In the genomic region with DNA sequence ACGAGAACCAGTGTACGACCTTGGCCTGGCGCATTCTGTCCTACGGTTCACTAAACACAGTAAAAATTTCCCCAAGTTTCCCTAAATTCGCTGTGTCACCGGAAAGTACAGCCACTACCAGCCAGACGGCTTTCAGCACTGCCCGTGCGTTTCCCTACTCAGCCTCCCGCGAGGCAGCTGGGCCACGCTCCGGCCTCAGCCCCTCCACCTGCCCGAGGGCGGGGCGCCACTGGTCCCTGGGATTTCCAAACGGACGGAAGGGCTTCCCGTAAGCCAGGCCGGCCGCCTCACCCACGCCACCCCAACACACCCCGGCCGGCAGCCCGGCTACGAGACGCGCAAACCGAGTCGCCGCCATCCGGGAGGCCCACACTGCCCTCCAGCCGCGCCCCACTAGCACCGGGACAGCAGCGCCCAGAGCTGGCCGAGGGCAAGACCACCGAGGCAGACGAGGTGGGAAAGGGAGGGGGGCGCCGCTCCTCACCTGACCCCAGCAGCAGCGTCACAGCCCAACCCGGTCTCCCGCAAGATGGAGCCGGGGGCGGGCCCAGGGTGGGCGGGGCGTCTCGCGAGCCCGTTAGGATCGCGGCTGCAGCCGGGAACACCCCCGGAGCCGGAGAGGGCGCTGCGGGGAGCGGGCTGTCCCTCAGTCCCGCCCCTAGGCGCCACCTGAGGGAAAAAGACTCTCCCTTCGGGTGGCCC, we compare ENCODE assay signal across 8 cellular contexts. TPM values are rescaled to one million over a fixed set of nuclear protein-coding genes. Genes with fewer than 3 reads are reported as not detected.
DNase-seq lines count a peak whose midpoint lies in the region; TF ChIP-seq lines count a peak whose summit lies in the region.

A gene (minus strand): TSS at position 531 of the 702 bp plus-strand sequence. CDS start 13,202 bp downstream, outside the sequence.

- peak within 1 kb of the TSS; percentile 96 for H3K4me3 ChIP-seq in LNCaP clone FGC (ENCODE audit: low read depth, low read length)
- peak within 1 kb of the TSS; percentile 80 for H3K4me3 ChIP-seq in fibroblast of the aortic adventitia (ENCODE audit: low read depth, low read length)

- H3K9me3 Mint-ChIP-seq in nephron progenitor cell, result no peaks in the 10 kb centered on the region
- H3K9me3 Mint-ChIP-seq in stimulated activated naive CD8-positive, alpha-beta T cell treated with anti-CD3 and anti-CD28 coated beads, Interleukin-15, Interleukin-2, amounts not matched to agents 100 ng/mL and 50 ng/mL, for 24 hours, result no peaks in the 10 kb centered on the region

- no peaks in the 10 kb centered on the region for H3K36me3 Mint-ChIP-seq in nephron progenitor cell (ENCODE audit: low read depth)
- H3K36me3 Mint-ChIP-seq in stimulated activated naive CD8-positive, alpha-beta T cell treated with anti-CD3 and anti-CD28 coated beads, Interleukin-15, Interleukin-2, amounts not matched to agents 100 ng/mL and 50 ng/mL, for 24 hours (ENCODE audit: low read depth), result peaks cover 33% of the 10 kb centered on the region

- peak within 1 kb of the TSS; percentile 93 for H3K4me3 Mint-ChIP-seq in nephron progenitor cell
- peak within 1 kb of the TSS; percentile 99 for H3K4me3 Mint-ChIP-seq in stimulated activated naive CD8-positive, alpha-beta T cell treated with anti-CD3 and anti-CD28 coated beads, Interleukin-15, Interleukin-2, amounts not matched to agents 100 ng/mL and 50 ng/mL, for 24 hours

- H3K27me3 Mint-ChIP-seq in nephron progenitor cell (ENCODE audit: low read depth, poor library complexity), result peaks cover 17% of the 10 kb centered on the region
- H3K27me3 Mint-ChIP-seq in stimulated activated naive CD8-positive, alpha-beta T cell treated with anti-CD3 and anti-CD28 coated beads, Interleukin-15, Interleukin-2, amounts not matched to agents 100 ng/mL and 50 ng/mL, for 24 hours, result peaks cover 7% of the 10 kb centered on the region

- TF ChIP-seq CTCF in LNCaP clone FGC (IDR thresholded peaks at IDR 0.05; ENCODE audit: control insufficient read depth, extremely low read depth, insufficient read depth), result peak; percentile 18; the same call in 1 of the 2 replicates
- peak; percentile 43 for TF ChIP-seq CTCF in fibroblast of the aortic adventitia (IDR thresholded peaks at IDR 0.05; ENCODE audit: insufficient read depth, low read length)
- no peak for TF ChIP-seq CTCF in nephron progenitor cell (IDR thresholded peaks at IDR 0.05)

- H3K27ac Mint-ChIP-seq in nephron progenitor cell, result peak within 1 kb of the TSS; percentile 75
- H3K27ac Mint-ChIP-seq in stimulated activated naive CD8-positive, alpha-beta T cell treated with anti-CD3 and anti-CD28 coated beads, Interleukin-15, Interleukin-2, amounts not matched to agents 100 ng/mL and 50 ng/mL, for 24 hours, result peak within 1 kb of the TSS; percentile 97

- H3K4me1 Mint-ChIP-seq in nephron progenitor cell, result peaks cover 22% of the 10 kb centered on the region
- H3K4me1 Mint-ChIP-seq in stimulated activated naive CD8-positive, alpha-beta T cell treated with anti-CD3 and anti-CD28 coated beads, Interleukin-15, Interleukin-2, amounts not matched to agents 100 ng/mL and 50 ng/mL, for 24 hours (ENCODE audit: low read depth), result peaks cover 57% of the 10 kb centered on the region

- in situ Hi-C loops in G401 (cut with HindIII; ENCODE audit: low sequenced_read_pairs), result no loop called here

- DNase-seq in G401 (ENCODE audit: low spot score), result peak; percentile 92
- DNase-seq in H4 (ENCODE audit: low spot score), result peak; percentile 79
- DNase-seq in LNCaP clone FGC (ENCODE audit: low read depth), result peak; percentile 56
- DNase-seq in SHP77 (lab: John Stamatoyannopoulos, UW), result peak; percentile 37 to 73
- peak; percentile 90 for DNase-seq in activated effector memory CD4-positive, alpha-beta T cell treated with Interleukin-2 at 50 U/mL for 16 hours
- peak; percentile 71 for DNase-seq in fibroblast of the aortic adventitia (ENCODE audit: low read depth)
- DNase-seq in nephron progenitor cell, result peak; percentile 97

RNA-seq across cellular contexts. Expression of the gene that starts here (rescaled TPM):
- total RNA-seq in G401 (2014; rRNA removed; shearing (Covaris generic)), result 62.3 and 64.0 TPM in 2 replicates
- 139 and 143 TPM in 2 replicates for total RNA-seq in H4 (2014; rRNA removed; shearing (Covaris generic))
- 47.5 and 158 TPM in 2 replicates for total RNA-seq in fibroblast of the aortic adventitia (ENCODE audit: low replicate concordance)

Comparison
In these comparisons a context has a peak if more than half of its experiments do, and no peak if none do; other contexts are left out.
1. Peak in every context shown above with its lines: DNase-seq and H3K4me3 ChIP-seq.